In genomic region chr2:112800881-112801583, GRCh38 we compare ENCODE assay signal across 20 cellular contexts. TPM values are rescaled to one million over a fixed set of nuclear protein-coding genes. Genes with fewer than 3 reads are reported as not detected.
DNase-seq lines count a peak whose midpoint lies in the region; ATAC-seq and TF ChIP-seq lines count a peak whose summit lies in the region.
"Had no signal": no experiment of that assay in that cellular context is flagged by ENCODE, and none has a peak within 500 bp of the region (broad histone marks: within the 10 kb centered on the region; RNA-seq: fewer than 3 reads in every experiment).

No MANE protein-coding gene starts in this region.

- peak overlapping the region in 9 of 11 experiments; percentile 15 to 87 (median 78); a peak in 13 of 22 replicates for H3K27ac ChIP-seq in BLaER1 treated with 17β-estradiol and CSF1 and Interleukin-3, amounts not matched to agents 10 nM and 100 nM
- H3K27ac ChIP-seq in heart left ventricle: no peak overlapping the region
- H3K27ac ChIP-seq: Peyer's patch had no signal

- H3K4me2 ChIP-seq in BLaER1 treated with 17β-estradiol and CSF1 and Interleukin-3, amounts not matched to agents 10 nM and 100 nM: peak overlapping the region in 9 of 11 experiments; percentile 17 to 84 (median 42); a peak in 12 of 22 replicates

- no peak for TF ChIP-seq POLR2A in heart left ventricle (IDR thresholded peaks at IDR 0.05)

- intact Hi-C loops in dendritic cell treated with granulocyte-macrophage colony-stimulating factor and Interleukin-4, amounts not matched to agents 40 ng/mL and 50 ng/mL, for 4 days (cut with micrococcal nuclease): no loop called here
- intact Hi-C loops in heart left ventricle (cut with DNase I): no loop called here

- H3K4me1 ChIP-seq in BLaER1 treated with 17β-estradiol and CSF1 and Interleukin-3, amounts not matched to agents 10 nM and 100 nM: peaks cover 36 to 67% (median 55%) of the 10 kb centered on the region in 10 experiments
- H3K4me1 ChIP-seq in heart left ventricle: peaks cover 0 to 6% (median 0%) of the 10 kb centered on the region in 12 donors
- H3K4me1 ChIP-seq: Peyer's patch had no signal

- no peak for ATAC-seq in heart left ventricle
- ATAC-seq: Right ventricle myocardium inferior had no signal

- H3K9me3 ChIP-seq in BLaER1 treated with 17β-estradiol and CSF1 and Interleukin-3, amounts not matched to agents 10 nM and 100 nM (replicated peaks in 1 of 11): peaks cover 0 to 50% (median 33%) of the 10 kb centered on the region in 11 experiments; a peak in 15 of 22 replicates
- peaks cover 0 to 7% (median 0%) of the 10 kb centered on the region in 12 donors for H3K9me3 ChIP-seq in heart left ventricle
- H3K9me3 ChIP-seq: Caco-2, Peyer's patch had no signal

- H3K9ac ChIP-seq in BLaER1 treated with 17β-estradiol and CSF1 and Interleukin-3, amounts not matched to agents 10 nM and 100 nM: no peak overlapping the region

- TF ChIP-seq CTCF in AG10803 (conservative IDR thresholded peaks at IDR 0.05; ENCODE audit: low read length): no peak
- TF ChIP-seq CTCF in heart left ventricle (IDR thresholded peaks at IDR 0.05): no peak

- H3K9me3 Mint-ChIP-seq in dendritic cell treated with granulocyte-macrophage colony-stimulating factor and Interleukin-4, amounts not matched to agents 40 ng/mL and 50 ng/mL, for 4 days: no peaks in the 10 kb centered on the region
- H3K9me3 Mint-ChIP-seq: CD4-positive, alpha-beta T cell had no signal

- peaks cover 28% of the 10 kb centered on the region for H3K4me1 Mint-ChIP-seq in dendritic cell treated with granulocyte-macrophage colony-stimulating factor and Interleukin-4, amounts not matched to agents 40 ng/mL and 50 ng/mL, for 4 days (ENCODE audit: low read depth)

- H3K4me3 ChIP-seq in AG10803 (ENCODE audit: low read length) (no peak overlapping the region), heart left ventricle (no peak overlapping the region)
- no peak overlapping the region for H3K4me3 ChIP-seq in BLaER1 treated with 17β-estradiol and CSF1 and Interleukin-3, amounts not matched to agents 10 nM and 100 nM
- H3K4me3 ChIP-seq: Peyer's patch had no signal

- peak; percentile 34 for DNase-seq in AG10803 (ENCODE audit: low read depth)
- peak; percentile 29 for DNase-seq in medulla oblongata (ENCODE audit: extremely low spot score)
- no peak for DNase-seq in effector CD4-positive, alpha-beta T cell
- no peak for DNase-seq in heart left ventricle
- DNase-seq in NCI-H226: no peak
- DNase-seq: Caco-2; CD4-positive, alpha-beta T cell; DMS153; GF-D8; H9; NCI-H1092 treated with DMSO at 0.1 percent for 48 hours; NCI-H1694; NCI-H2081 treated with DMSO at 0.1 percent for 48 hours; NCI-H510A; NCI-H748 treated with DMSO at 0.1 percent for 48 hours; NK-92 treated with Interleukin-12 subunit alpha and Interleukin-12 subunit beta, amount 100 ng/mL, for 24 hours; Peyer's patch had no signal

- H3K36me3 ChIP-seq in BLaER1 treated with 17β-estradiol and CSF1 and Interleukin-3, amounts not matched to agents 10 nM and 100 nM: no peaks in the 10 kb centered on the region; a peak in 1 of 22 replicates
- H3K36me3 ChIP-seq in heart left ventricle: no peaks in the 10 kb centered on the region
- H3K36me3 ChIP-seq: Peyer's patch had no signal

- no peaks in the 10 kb centered on the region for H3K36me3 Mint-ChIP-seq in dendritic cell treated with granulocyte-macrophage colony-stimulating factor and Interleukin-4, amounts not matched to agents 40 ng/mL and 50 ng/mL, for 4 days (ENCODE audit: low read depth)

- WGBS in heart left ventricle, 4 donors: 80 to 88% (median 84%) methylated on average over 4 of the region's 4 CpGs

- no peaks in the 10 kb centered on the region for H3K27me3 ChIP-seq in BLaER1 treated with 17β-estradiol and CSF1 and Interleukin-3, amounts not matched to agents 10 nM and 100 nM
- H3K27me3 ChIP-seq in heart left ventricle: no peaks in the 10 kb centered on the region
- H3K27me3 ChIP-seq: Peyer's patch had no signal

- H3K27me3 Mint-ChIP-seq in dendritic cell treated with granulocyte-macrophage colony-stimulating factor and Interleukin-4, amounts not matched to agents 40 ng/mL and 50 ng/mL, for 4 days: no peaks in the 10 kb centered on the region
- H3K27me3 Mint-ChIP-seq: CD4-positive, alpha-beta T cell had no signal

- H3K4me3 Mint-ChIP-seq in dendritic cell treated with granulocyte-macrophage colony-stimulating factor and Interleukin-4, amounts not matched to agents 40 ng/mL and 50 ng/mL, for 4 days: no peak overlapping the region
- H3K4me3 Mint-ChIP-seq: CD4-positive, alpha-beta T cell; H9 had no signal

- no peaks in the 10 kb centered on the region for H4K20me1 ChIP-seq in BLaER1 treated with 17β-estradiol and CSF1 and Interleukin-3, amounts not matched to agents 10 nM and 100 nM

- H3K27ac Mint-ChIP-seq in dendritic cell treated with granulocyte-macrophage colony-stimulating factor and Interleukin-4, amounts not matched to agents 40 ng/mL and 50 ng/mL, for 4 days: peak overlapping the region; percentile 6
- H3K27ac Mint-ChIP-seq: CD4-positive, alpha-beta T cell had no signal

RNA-seq across cellular contexts. Expression of gene IL1A, which starts 16.7 kb away (rescaled TPM):
- total RNA-seq in heart left ventricle: under 1 TPM in 1 of 9 donors, not detected in 8; 0.13 TPM
- polyA plus RNA-seq in heart left ventricle: not detected
- total RNA-seq: Caco-2; CD4-positive, alpha-beta T cell; Peyer's patch; Right ventricle myocardium inferior had no signal

RNA-seq across cellular contexts. Expression of gene IL1B, which starts 35.5 kb away (rescaled TPM):
- total RNA-seq in heart left ventricle: 10 to 100 TPM in 1 of 9 donors, 1 to 10 TPM in 3, under 1 TPM in 1, not detected in 4; 0.68 to 12.3 (median 3.9) TPM
- under 1 TPM; 0.27 to 0.49 TPM for polyA plus RNA-seq in heart left ventricle
- total RNA-seq: H9, Right ventricle myocardium inferior had no signal

RNA-seq across cellular contexts. Expression of gene CKAP2L, which starts 36.6 kb away (rescaled TPM):
- total RNA-seq in heart left ventricle: 1 to 10 TPM in 1 of 9 donors, under 1 TPM in 5, not detected in 3; 0.10 to 4.5 (median 0.33) TPM
- under 1 TPM in 1 of 2 donors, not detected in 1; 0.06 TPM for polyA plus RNA-seq in heart left ventricle

Comparison
In these comparisons a context has a peak if more than half of its experiments do, and no peak if none do; other contexts are left out.
1. DNase-seq: peak in AG10803 (single experiment) and medulla oblongata (single experiment); none in effector CD4-positive, alpha-beta T cell (single experiment), heart left ventricle (0 of 5) and NCI-H226 (single experiment).
2. H3K27ac ChIP-seq: peak in BLaER1 treated with 17β-estradiol and CSF1 and Interleukin-3, amounts not matched to agents 10 nM and 100 nM (9 of 11); none in heart left ventricle (0 of 12).